8 cellular contexts compared by ENCODE assay signal in genomic region chr16:18801197-18801972, GRCh38. TPM values are rescaled to one million over a fixed set of nuclear protein-coding genes. Genes with fewer than 3 reads are reported as not detected.
DNase-seq lines count a peak whose midpoint lies in the region; ATAC-seq and TF ChIP-seq lines count a peak whose summit lies in the region.

Gene ARL6IP1 (minus strand): TSS chr16:18801549. CDS start chr16:18801466, 83 bp downstream.

- peak within 1 kb of the TSS; percentile 83 for H3K14ac ChIP-seq in IMR-90 (replicated peaks; ENCODE audit: low read depth, low read length)

- H3K4ac ChIP-seq in IMR-90 (ENCODE audit: low read depth, low read length), result peak within 1 kb of the TSS; percentile 72

- H3K27ac ChIP-seq in IMR-90 (ENCODE audit: insufficient read depth, low read length), result peak within 1 kb of the TSS; percentile 67

- peaks cover 18% of the 10 kb centered on the region; the same call in 1 of the 2 replicates for H4K20me1 ChIP-seq in IMR-90 (ENCODE audit: insufficient read depth, low read length)

- H3K4me1 ChIP-seq in IMR-90 (ENCODE audit: control insufficient read depth, insufficient read depth, low read length), result peaks cover 2% of the 10 kb centered on the region
- peaks cover 12% of the 10 kb centered on the region for H3K4me1 ChIP-seq in mucosa of descending colon (ENCODE audit: low read depth)

- H3K56ac ChIP-seq in IMR-90 (ENCODE audit: extremely low read depth, insufficient read depth, low read length), result peak within 1 kb of the TSS; percentile 77

- H3K9me1 ChIP-seq in IMR-90 (ENCODE audit: insufficient read depth, low read length), result no peaks in the 10 kb centered on the region

- H3K79me1 ChIP-seq in IMR-90 (ENCODE audit: low read depth in 1 of 2, low read length in 2 of 2), result peaks cover 3 to 9% of the 10 kb centered on the region in 2 experiments; a peak in 2 of 4 replicates

- peak within 1 kb of the TSS; percentile 89 to 94 for H4K8ac ChIP-seq in IMR-90 (ENCODE audit: low read depth in 2 of 2, low read length in 2 of 2)

- peak; percentile 94 for TF ChIP-seq CTCF in IMR-90 (conservative IDR thresholded peaks at IDR 0.05; ENCODE audit: low read depth, low read length)
- TF ChIP-seq CTCF in epithelial cell of esophagus (IDR thresholded peaks at IDR 0.05; ENCODE audit: insufficient read depth, low read depth, low read length, missing control alignments), result peak; percentile 86
- TF ChIP-seq CTCF in mucosa of descending colon (IDR thresholded peaks at IDR 0.05), result peak; percentile 94

- peak within 1 kb of the TSS; percentile 95 for H2AFZ ChIP-seq in IMR-90 (replicated peaks; ENCODE audit: low read length, poor library complexity)

- intact Hi-C loops in IMR-90 (cut with micrococcal nuclease) (loop anchor here (1.0 to 10.0 kb wide), 2 partner anchors 168 to 263 kb away; partner anchors contain the start of gene COQ7), mucosa of descending colon (cut with DNase I, micrococcal nuclease) (loop anchor here in 1 of 2 donors (10.0 kb wide), 1 partner anchor 53 kb away; no protein-coding TSS in a partner anchor)

- H3K9me3 ChIP-seq in IMR-90 (ENCODE audit: control insufficient read depth, insufficient read depth, low read length) (no peaks in the 10 kb centered on the region), mucosa of descending colon (no peaks in the 10 kb centered on the region)

- H3K18ac ChIP-seq in IMR-90 (ENCODE audit: low read depth, low read length), result peak within 1 kb of the TSS; percentile 5; the same call in 1 of the 2 replicates

- BruUV-seq in IMR-90 (replicated peaks; lab: Mats Ljungman, UMichigan), result no TSS peak

- dilution Hi-C loops in IMR-90 (cut with HindIII; ENCODE audit: low sequenced_read_pairs, unreplicated experiment), result no loop called here

- H3K4me3 ChIP-seq in IMR-90 (ENCODE audit: insufficient read depth, low read depth, low read length), result peak within 1 kb of the TSS; percentile 70
- H3K4me3 ChIP-seq in epithelial cell of esophagus (ENCODE audit: low read length), result peak within 1 kb of the TSS; percentile 85
- peak within 1 kb of the TSS; percentile 83 for H3K4me3 ChIP-seq in mucosa of descending colon

- peak within 1 kb of the TSS; percentile 65; the same call in 1 of the 2 replicates for H2AK5ac ChIP-seq in IMR-90 (ENCODE audit: low read depth, low read length)

- peak; percentile 49 for TF ChIP-seq RAD21 in IMR-90 (IDR thresholded peaks at IDR 0.05; ENCODE audit: low read length)

- H2BK120ac ChIP-seq in IMR-90 (ENCODE audit: low read depth, low read length), result 0 out of 2 replicates have a peak within 1 kb of the TSS, but pooled peaks have one; percentile 17

- in situ Hi-C loops in IMR-90 (cut with MboI; ENCODE audit: low sequenced_read_pairs), result no loop called here

- ATAC-seq in GM21526 (IDR thresholded peaks at IDR 0.05; ENCODE audit: low FRiP score, unreplicated experiment), result peak; percentile 91
- peak; percentile 97 for ATAC-seq in IMR-90 (ENCODE audit: low read depth)
- ATAC-seq in mucosa of descending colon, result peak; percentile 96

- H3K9ac ChIP-seq in IMR-90 (ENCODE audit: low read depth, low read length), result peak within 1 kb of the TSS; percentile 62

- WGBS in IMR-90 (ENCODE audit: extremely low coverage in 2 of 2, insufficient read length in 1 of 2), 2 experiments, result 0% methylated on average over 56 of the region's 75 CpGs; no CpG with 5 or more reads in 1 of the 2 experiments

- no peaks in the 10 kb centered on the region for H3K27me3 ChIP-seq in IMR-90 (ENCODE audit: control insufficient read depth, insufficient read depth, low read length)

- TF ChIP-seq POLR2A in IMR-90 (IDR thresholded peaks at IDR 0.05; ENCODE audit: low read depth, low read length), result peak; percentile 100

- CTCF ChIA-PET in IMR-90 (lab: Yijun Ruan, JAX), result interaction anchor here (0.6 to 1.5 kb wide), 11 partner anchors 9 to 172 kb away, joined by 3 to 9 read pairs (median 4); partner anchors contain the start of gene RPS15A

- peak within 1 kb of the TSS; percentile 65 for H4K91ac ChIP-seq in IMR-90 (ENCODE audit: insufficient read depth, low read depth, low read length)

- H2AK9ac ChIP-seq in IMR-90 (replicated peaks; ENCODE audit: low read depth, low read length, poor library complexity), result peak within 1 kb of the TSS; percentile 94

- peak within 1 kb of the TSS; percentile 74 for H3K23ac ChIP-seq in IMR-90 (ENCODE audit: low read depth, low read length)

- DNase-seq in DMS 273 treated with DMSO at 0.1 percent for 48 hours (lab: John Stamatoyannopoulos, UW) (peak; percentile 99), IMR-90 (peak; percentile 99), OCI-M1 (lab: John Stamatoyannopoulos, UW) (peak; percentile 99), activated T-cell treated with anti-CD3 and anti-CD28 coated beads for 4 hours (peak; percentile 96), epithelial cell of esophagus (ENCODE audit: low read depth) (peak; percentile 100), mucosa of descending colon (peak; percentile 99 to 100 (median 99))
- peak; percentile 94 to 98 for DNase-seq in stimulated activated CD8-positive, alpha-beta memory T cell treated with anti-CD3 and anti-CD28 coated beads, Interleukin-4, amount 100 ng/mL, for 4 hours (ENCODE audit: low read depth in 2 of 2, low spot score in 1 of 2)

- no peak within 1 kb of the TSS for H2BK20ac ChIP-seq in IMR-90 (ENCODE audit: low read depth, low read length)

- no peak within 1 kb of the TSS for H2BK15ac ChIP-seq in IMR-90 (ENCODE audit: low read depth, low read length)

- H3K4me2 ChIP-seq in IMR-90 (ENCODE audit: low read depth, low read length), result peak within 1 kb of the TSS; percentile 92

- peak within 1 kb of the TSS; percentile 47 for H4K5ac ChIP-seq in IMR-90 (ENCODE audit: low read depth, low read length)

- POLR2A ChIA-PET in IMR-90 (lab: Charles Lee; ENCODE audit: unreplicated experiment), result interaction anchor here (0.5 to 1.0 kb wide), 7 partner anchors 11 to 1286 kb away, joined by 3 to 8 read pairs (median 4); partner anchors contain the start of gene RPS15A

- H2BK5ac ChIP-seq in IMR-90 (ENCODE audit: low read depth, low read length, poor library complexity, severe bottlenecking), result peak within 1 kb of the TSS; percentile 64

- H3K36me3 ChIP-seq in IMR-90 (ENCODE audit: control insufficient read depth, insufficient read depth, low read length) (no peaks in the 10 kb centered on the region), mucosa of descending colon (ENCODE audit: low read depth) (no peaks in the 10 kb centered on the region)

TF ChIP-seq in IMR-90, 13 proteins besides CTCF, POLR2A, EP300 and RAD21:
- peak; percentile 32; the same call in 1 of the 2 replicates for TF ChIP-seq CHD1 (IDR thresholded peaks at IDR 0.05; ENCODE audit: low read depth, low read length)
- TF ChIP-seq, protein P1, sequence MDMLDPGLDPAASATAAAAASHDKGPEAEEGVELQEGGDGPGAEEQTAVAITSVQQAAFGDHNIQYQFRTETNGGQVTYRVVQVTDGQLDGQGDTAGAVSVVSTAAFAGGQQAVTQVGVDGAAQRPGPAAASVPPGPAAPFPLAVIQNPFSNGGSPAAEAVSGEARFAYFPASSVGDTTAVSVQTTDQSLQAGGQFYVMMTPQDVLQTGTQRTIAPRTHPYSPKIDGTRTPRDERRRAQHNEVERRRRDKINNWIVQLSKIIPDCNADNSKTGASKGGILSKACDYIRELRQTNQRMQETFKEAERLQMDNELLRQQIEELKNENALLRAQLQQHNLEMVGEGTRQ (IDR thresholded peaks at IDR 0.05; ENCODE audit: low read depth, low read length), result 0 out of 2 replicates have a peak, but pooled peaks have one; percentile 10
- TF ChIP-seq MAZ (IDR thresholded peaks at IDR 0.05; ENCODE audit: borderline replicate concordance, low read depth, low read length), result peak; percentile 86; the same call in 1 of the 2 replicates
- TF ChIP-seq MXI1 (IDR thresholded peaks at IDR 0.05; ENCODE audit: borderline replicate concordance, low read depth, low read length), result peak; percentile 75
- TF ChIP-seq CEBPB (IDR thresholded peaks at IDR 0.05; ENCODE audit: low read depth, low read length), result no peak

RNA-seq across cellular contexts. Expression of gene ARL6IP1, which starts in this region (rescaled TPM):
- total RNA-seq in IMR-90 (2012; rRNA removed) (190 and 614 TPM in 2 replicates), mucosa of descending colon (100 to 1,000 TPM in 2 of 3 donors, 10 to 100 TPM in 1; 88.6 to 168 (median 127) TPM)
- polyA plus RNA-seq in IMR-90 (2012; rRNA removed), result 69.6 and 78.1 TPM in 2 replicates
- 35.9 and 128 TPM in 2 replicates for polyA plus RNA-seq in IMR-90 (2012; cell fraction: cytosol; rRNA removed)
- polyA plus RNA-seq in IMR-90 (2012; cell fraction: nucleus; rRNA removed; ENCODE audit: low replicate concordance), result 10.2 and 36.5 TPM in 2 replicates

Comparison
In these comparisons a context has a peak if more than half of its experiments do, and no peak if none do; other contexts are left out.
1. Peak in every context shown above with its lines: DNase-seq, ATAC-seq, H3K4me3 ChIP-seq and H3K27ac ChIP-seq.